In the genomic region with DNA sequence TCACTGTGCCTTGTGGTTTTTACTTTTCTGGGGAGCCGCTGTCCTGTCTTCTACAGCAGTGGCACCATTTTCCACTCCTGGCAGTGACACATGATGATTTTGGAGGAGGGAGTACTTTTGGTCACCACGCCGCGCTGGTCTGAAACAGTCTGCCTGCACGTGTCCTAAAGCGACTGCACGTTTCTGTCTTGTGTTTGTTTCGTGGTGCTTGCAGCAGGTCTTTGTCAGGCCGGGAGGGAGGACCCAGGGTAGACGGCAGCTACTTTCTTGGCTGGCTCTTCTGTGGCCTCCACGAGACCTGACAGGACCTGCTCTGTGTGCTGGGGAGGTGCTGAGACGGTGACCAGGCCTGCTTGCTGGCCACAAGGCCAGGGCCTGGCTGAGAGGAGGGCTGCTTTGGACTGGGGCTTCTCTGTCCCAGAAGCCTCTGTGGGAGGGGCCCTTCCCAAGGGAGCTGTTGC, we compare ENCODE assay signal across 18 cellular contexts.
DNase-seq lines count a peak whose midpoint lies in the region; ATAC-seq and TF ChIP-seq lines count a peak whose summit lies in the region.
"Had no signal": no experiment of that assay in that cellular context is flagged by ENCODE, and none has a peak within 500 bp of the region (broad histone marks: within the 10 kb centered on the region; RNA-seq: fewer than 3 reads in every experiment).

No MANE protein-coding gene starts in this region.

- peak overlapping the region; percentile 59 for H3K18ac ChIP-seq in neuronal stem cell (ENCODE audit: low read length)

- no peak overlapping the region for H3K4ac ChIP-seq in neuronal stem cell (ENCODE audit: low read length)

- TF ChIP-seq POLR2A in uterus (IDR thresholded peaks at IDR 0.05): no peak

- peaks cover 0 to 3% of the 10 kb centered on the region in 2 donors for H3K9me3 ChIP-seq in neuronal stem cell (replicated peaks in 1 of 2; ENCODE audit: control insufficient read depth in 2 of 2, insufficient read depth in 1 of 2, low read depth in 1 of 2, low read length in 2 of 2)
- H3K9me3 ChIP-seq in tibial artery: peaks cover 0 to 3% (median 0%) of the 10 kb centered on the region in 3 donors
- no peaks in the 10 kb centered on the region for H3K9me3 ChIP-seq in uterus

- intact Hi-C loops in tibial artery (cut with DNase I; ENCODE audit: low total_unique reads) (no loop called here), uterus (cut with DNase I; ENCODE audit: low total_unique reads) (no loop called here)

- TF ChIP-seq CTCF in chondrocyte (IDR thresholded peaks at IDR 0.05) (no peak), tibial artery (IDR thresholded peaks at IDR 0.05) (no peak), uterus (IDR thresholded peaks at IDR 0.05) (no peak)

- H3K23ac ChIP-seq in neuronal stem cell (ENCODE audit: low read depth, low read length, poor library complexity): no peak overlapping the region

- peaks cover 5% of the 10 kb centered on the region for H3K36me3 Mint-ChIP-seq in chondrocyte (ENCODE audit: low read depth)

- no peak overlapping the region for H4K8ac ChIP-seq in neuronal stem cell (ENCODE audit: low read depth, low read length)

- H3K79me1 ChIP-seq in neuronal stem cell (ENCODE audit: low read depth, low read length): no peaks in the 10 kb centered on the region

- H3K4me1 ChIP-seq in neuronal stem cell (ENCODE audit: control insufficient read depth in 2 of 2, insufficient read depth in 1 of 2, low read depth in 1 of 2, low read length in 2 of 2): no peaks in the 10 kb centered on the region
- no peaks in the 10 kb centered on the region for H3K4me1 ChIP-seq in tibial artery
- H3K4me1 ChIP-seq in uterus: no peaks in the 10 kb centered on the region

- H3K9me3 Mint-ChIP-seq in chondrocyte (ENCODE audit: low read depth): no peaks in the 10 kb centered on the region
- H3K9me3 Mint-ChIP-seq: CD8-positive, alpha-beta memory T cell; HFFc6 had no signal

- no peak overlapping the region for H3K14ac ChIP-seq in neuronal stem cell (ENCODE audit: low read length)

- H2BK12ac ChIP-seq in neuronal stem cell (ENCODE audit: low read length): no peak overlapping the region

- no CpG with 5 or more reads among the region's 12 CpGs for WGBS in neuronal stem cell (ENCODE audit: extremely low coverage in 2 of 2, insufficient read length in 2 of 2, insufficient replicate concordance in 1 of 2), 2 donors

- no peak overlapping the region for H3K27ac Mint-ChIP-seq in chondrocyte (ENCODE audit: unreplicated experiment)
- H3K27ac Mint-ChIP-seq: CD8-positive, alpha-beta memory T cell; HFFc6 had no signal

- no peak overlapping the region for H3K4me2 ChIP-seq in neuronal stem cell (ENCODE audit: insufficient read depth, low read length, poor library complexity, severe bottlenecking)
- H3K4me2 ChIP-seq: BLaER1, PC-9 had no signal

- no peak overlapping the region for H2BK120ac ChIP-seq in neuronal stem cell (ENCODE audit: low read depth, low read length)

- H3K4me3 ChIP-seq in neuronal stem cell (ENCODE audit: low read length in 2 of 2) (peak overlapping the region in 1 of 2 donors; percentile 35), tibial artery (no peak overlapping the region), uterus (no peak overlapping the region)
- H3K4me3 ChIP-seq: BLaER1, PC-9 had no signal

- H2BK5ac ChIP-seq in neuronal stem cell (ENCODE audit: low read length): no peak overlapping the region

- DNase-seq in LHCN-M2 (ENCODE audit: low read depth) (peak; percentile 5), chondrocyte (ENCODE audit: low spot score) (peak; percentile 49), neuronal stem cell (ENCODE audit: low spot score) (no peak), tibial artery (peak; percentile 12 to 52), uterus (no peak)
- DNase-seq: CD8-positive, alpha-beta memory T cell; DMS79; HFFc6; KG1; NCI-H1436 treated with DMSO at 0.1 percent for 48 hours; NCI-H2029; NCI-H2171; NCI-H526; PC-9 had no signal

- no peak overlapping the region for H2BK15ac ChIP-seq in neuronal stem cell (ENCODE audit: low read length)

- H3K4me3 Mint-ChIP-seq in chondrocyte (ENCODE audit: unreplicated experiment): no peak overlapping the region
- H3K4me3 Mint-ChIP-seq: CD8-positive, alpha-beta memory T cell; HFFc6 had no signal

- H3K36me3 ChIP-seq in neuronal stem cell (replicated peaks in 1 of 2; ENCODE audit: control insufficient read depth in 2 of 2, insufficient read depth in 2 of 2, low read length in 2 of 2): no peaks in the 10 kb centered on the region
- no peaks in the 10 kb centered on the region for H3K36me3 ChIP-seq in tibial artery
- H3K36me3 ChIP-seq in uterus: no peaks in the 10 kb centered on the region
- H3K36me3 ChIP-seq: BLaER1 had no signal

- H3K27me3 ChIP-seq in neuronal stem cell (ENCODE audit: control insufficient read depth in 3 of 3, insufficient read depth in 3 of 3, low read depth in 1 of 3, low read length in 3 of 3): no peaks in the 10 kb centered on the region
- no peaks in the 10 kb centered on the region for H3K27me3 ChIP-seq in tibial artery
- H3K27me3 ChIP-seq in uterus: no peaks in the 10 kb centered on the region
- H3K27me3 ChIP-seq: BLaER1 had no signal

- H3K9ac ChIP-seq in neuronal stem cell (ENCODE audit: low read depth, low read length, poor library complexity): no peak overlapping the region
- H3K9ac ChIP-seq: BLaER1 had no signal

- H3K27ac ChIP-seq in neuronal stem cell (replicated peaks; ENCODE audit: low read length) (no peak overlapping the region), tibial artery (no peak overlapping the region), uterus (no peak overlapping the region)
- H3K27ac ChIP-seq: BLaER1, PC-9, RWPE1 had no signal

- H2AK5ac ChIP-seq in neuronal stem cell (ENCODE audit: low read depth, low read length): no peak overlapping the region

- H4K91ac ChIP-seq in neuronal stem cell (ENCODE audit: low read depth, low read length, poor library complexity): no peak overlapping the region

- no peaks in the 10 kb centered on the region for H3K27me3 Mint-ChIP-seq in chondrocyte (ENCODE audit: low read depth)
- H3K27me3 Mint-ChIP-seq: CD8-positive, alpha-beta memory T cell had no signal

- no peak overlapping the region for H2AFZ ChIP-seq in neuronal stem cell (ENCODE audit: low read length)
- H2AFZ ChIP-seq: PC-9 had no signal

- H3K4me1 Mint-ChIP-seq in chondrocyte (ENCODE audit: low read depth): no peaks in the 10 kb centered on the region
- H3K4me1 Mint-ChIP-seq: CD8-positive, alpha-beta memory T cell had no signal

- ATAC-seq in HG03196 (IDR thresholded peaks at IDR 0.05; ENCODE audit: unreplicated experiment): no peak
- ATAC-seq in GM18861 (IDR thresholded peaks at IDR 0.05; ENCODE audit: unreplicated experiment): no peak

Comparison
In these comparisons a context has a peak if more than half of its experiments do, and no peak if none do; other contexts are left out.
1. DNase-seq: peak in LHCN-M2 (single experiment), chondrocyte (single experiment) and tibial artery (2 of 2); none in neuronal stem cell (single experiment) and uterus (0 of 2).